In genomic region chr3:140294058-140294457, GRCh38 we compare ENCODE assay signal across 26 cellular contexts.
DNase-seq lines count a peak whose midpoint lies in the region; ATAC-seq, FAIRE-seq and TF ChIP-seq lines count a peak whose summit lies in the region.
"Had no signal": no experiment of that assay in that cellular context is flagged by ENCODE, and none has a peak within 500 bp of the region (broad histone marks: within the 10 kb centered on the region; RNA-seq: fewer than 3 reads in every experiment).

No MANE protein-coding gene starts in this region.

- FAIRE-seq in bronchial epithelial cell (lab: Jason Lieb, UNC): no peak
- no peak for FAIRE-seq in H1 (lab: Jason Lieb, UNC)
- FAIRE-seq: A204.1, GM12878, GM12892, GM18507 had no signal

- H4K5ac ChIP-seq in H1 (ENCODE audit: insufficient read length, low read depth, low read length): no peak overlapping the region

- POLR2A ChIA-PET in H1 (lab: Charles Lee; ENCODE audit: partially characterized antibody): no interaction called here

- no peak overlapping the region for H3K4me3 ChIP-seq in bronchial epithelial cell (ENCODE audit: low read depth, low read length)
- H3K4me3 ChIP-seq in H1 (ENCODE audit: extremely low read depth in 1 of 4, insufficient read depth in 2 of 4, low read depth in 3 of 4, low read length in 4 of 4): no peak overlapping the region
- no peak overlapping the region for H3K4me3 ChIP-seq in heart right ventricle
- H3K4me3 ChIP-seq: BLaER1, GM12878 had no signal

- H3K79me1 ChIP-seq in H1 (ENCODE audit: low read depth, low read length): no peaks in the 10 kb centered on the region

- no peak for TF ChIP-seq POLR2A in H1 (IDR thresholded peaks at IDR 0.05; ENCODE audit: control extremely low read depth in 1 of 2, low read depth in 2 of 2, low read length in 2 of 2)

- no peaks in the 10 kb centered on the region; the same call in 1 of the 2 replicates for H3K23me2 ChIP-seq in H1 (ENCODE audit: low read depth, low read length)

- peaks cover 0 to 15% (median 11%) of the 10 kb centered on the region in 4 experiments; a peak in 5 of 7 replicates for H3K4me1 ChIP-seq in H1 (replicated peaks in 1 of 4; ENCODE audit: control insufficient read depth in 3 of 4, insufficient read depth in 4 of 4, low read length in 3 of 4)
- H3K4me1 ChIP-seq in heart right ventricle: peaks cover 0 to 9% (median 0%) of the 10 kb centered on the region in 9 donors
- H3K4me1 ChIP-seq: BE2C, BLaER1 had no signal

- no peak overlapping the region for H2AK5ac ChIP-seq in H1 (ENCODE audit: low read depth, low read length)

- no peak overlapping the region for H2BK12ac ChIP-seq in H1 (ENCODE audit: low read depth, low read length)

- TF ChIP-seq EP300 in H1 (IDR thresholded peaks at IDR 0.05; ENCODE audit: borderline replicate concordance in 1 of 2, low read depth in 2 of 2, low read length in 2 of 2): no peak

- H3K36me3 ChIP-seq in bronchial epithelial cell (ENCODE audit: control insufficient read depth, insufficient read depth, low read length) (no peaks in the 10 kb centered on the region), H1 (ENCODE audit: control insufficient read depth in 2 of 4, insufficient read depth in 4 of 4, low read length in 3 of 4) (no peaks in the 10 kb centered on the region), heart right ventricle (no peaks in the 10 kb centered on the region)
- H3K36me3 ChIP-seq: BE2C, BLaER1 had no signal

- CTCF ChIA-PET in H1 (lab: Charles Lee; ENCODE audit: partially characterized antibody): interaction anchor here (0.6 to 0.7 kb wide), 2 partner anchors 64 to 288 kb away, joined by 4 read pairs; no protein-coding TSS in a partner anchor

- H3K9me3 ChIP-seq in H1 (ENCODE audit: insufficient read depth in 2 of 2, low read depth in 1 of 2, low read length in 1 of 2) (no peaks in the 10 kb centered on the region), heart right ventricle (no peaks in the 10 kb centered on the region)
- H3K9me3 ChIP-seq: BE2C, BLaER1 had no signal

- no peak overlapping the region for H4K8ac ChIP-seq in H1 (ENCODE audit: extremely low read depth, insufficient read depth, low read length)

- H3K23ac ChIP-seq in H1 (ENCODE audit: insufficient read length): no peak overlapping the region

- intact Hi-C loops in heart right ventricle (cut with DNase I): no loop called here

- H2BK5ac ChIP-seq in H1 (ENCODE audit: low read depth, low read length): no peak overlapping the region

- no peak overlapping the region for H3K9ac ChIP-seq in H1 (replicated peaks in 1 of 4; ENCODE audit: extremely low read depth in 1 of 4, low read depth in 3 of 4, low read length in 3 of 4)
- H3K9ac ChIP-seq: BLaER1 had no signal

- no peak overlapping the region for H2BK120ac ChIP-seq in H1 (replicated peaks; ENCODE audit: low read depth, low read length)

- no peak overlapping the region for H3K27ac ChIP-seq in H1 (ENCODE audit: low read depth, low read length)
- H3K27ac ChIP-seq in heart right ventricle: no peak overlapping the region
- H3K27ac ChIP-seq: BLaER1 had no signal

- H3K4ac ChIP-seq in H1 (replicated peaks; ENCODE audit: insufficient read length, low read depth, low read length): peak overlapping the region; percentile 53

- TF ChIP-seq RAD21 in H1 (IDR thresholded peaks at IDR 0.05 in 1 of 2, conservative IDR thresholded peaks at IDR 0.05 in 1 of 2; ENCODE audit: low read depth in 2 of 2, low read length in 2 of 2): no peak

- 89% methylated on average over 2 of the region's 2 CpGs; no CpG with 5 or more reads in 1 of the 2 experiments for WGBS in H1 (ENCODE audit: extremely low coverage in 1 of 2, insufficient coverage in 1 of 2, insufficient read length in 1 of 2, insufficient replicate concordance in 2 of 2, low coverage in 1 of 2, low lambda C conversion rate in 2 of 2, missing lambda C conversion rate in 1 of 2), 2 experiments
- WGBS in heart right ventricle, 2 donors: 78 to 79% methylated on average over 2 of the region's 2 CpGs

- no peak overlapping the region for H2BK20ac ChIP-seq in H1 (ENCODE audit: low read length)

- ATAC-seq in esophagus mucosa (peak; percentile 80), heart right ventricle (no peak)
- ATAC-seq: GM12878 had no signal

- H3K56ac ChIP-seq in H1 (replicated peaks; ENCODE audit: insufficient read length, low read depth, low read length): no peak overlapping the region

- H3K27me3 ChIP-seq in bronchial epithelial cell (ENCODE audit: control insufficient read depth, insufficient read depth, low read length) (no peaks in the 10 kb centered on the region), H1 (replicated peaks in 1 of 4; ENCODE audit: control insufficient read depth in 3 of 4, extremely low read depth in 1 of 4, insufficient read depth in 3 of 4, low read length in 3 of 4) (no peaks in the 10 kb centered on the region; a peak in 1 of 7 replicates), heart right ventricle (peaks cover 0 to 2% (median 0%) of the 10 kb centered on the region in 7 donors)
- H3K27me3 ChIP-seq: BE2C, BLaER1 had no signal

- H3K4me2 ChIP-seq in H1 (ENCODE audit: insufficient read depth in 1 of 2, low read depth in 2 of 2, low read length in 2 of 2): no peak overlapping the region
- H3K4me2 ChIP-seq: BLaER1 had no signal

- no peak overlapping the region for H3K18ac ChIP-seq in H1 (ENCODE audit: extremely low read depth, low read length)

- H3K14ac ChIP-seq in H1 (ENCODE audit: insufficient read length): no peak overlapping the region

- H2AFZ ChIP-seq in H1 (ENCODE audit: low read length): no peak overlapping the region

- H2BK15ac ChIP-seq in H1 (ENCODE audit: low read length): no peak overlapping the region

- H4K91ac ChIP-seq in H1 (replicated peaks; ENCODE audit: insufficient read length, low read length): no peak overlapping the region

- H4K20me1 ChIP-seq in H1 (replicated peaks in 1 of 2; ENCODE audit: control insufficient read depth in 1 of 2, insufficient read depth in 2 of 2, low read length in 2 of 2): no peaks in the 10 kb centered on the region
- H4K20me1 ChIP-seq: BLaER1 had no signal

- no peaks in the 10 kb centered on the region for H3K79me2 ChIP-seq in H1 (ENCODE audit: control insufficient read depth in 1 of 2, insufficient read depth in 2 of 2, low read length in 2 of 2)

- DNase-seq in bronchial epithelial cell (ENCODE audit: low read depth) (peak; percentile 68), H1 (ENCODE audit: low read depth in 1 of 2, low spot score in 2 of 2) (no peak), heart right ventricle (no peak), NCI-H774 (lab: John Stamatoyannopoulos, UW) (no peak)
- no peak for DNase-seq in activated T-cell treated with anti-CD3 and anti-CD28 coated beads, Interleukin-2, amount 50 U/mL, for 48 hours
- DNase-seq: 8988T; ACHN; BE2C; C1 segment of cervical spinal cord; CD4-positive, alpha-beta memory T cell; CD4-positive, CD25-positive, alpha-beta regulatory T cell; CD8-positive, alpha-beta memory T cell; COR-L47; DMS 273 treated with DMSO at 0.1 percent for 48 hours; DMS153; DMS53; DMS79; DND-41; EL; GDM1 had no signal

- TF ChIP-seq CTCF in bronchial epithelial cell (IDR thresholded peaks at IDR 0.05; ENCODE audit: insufficient read depth, low read length, severe bottlenecking): no peak
- TF ChIP-seq CTCF in H1 (IDR thresholded peaks at IDR 0.05; ENCODE audit: control extremely low read depth in 1 of 3, insufficient read depth in 1 of 3, low read depth in 1 of 3, low read length in 3 of 3): no peak
- TF ChIP-seq CTCF in heart right ventricle (IDR thresholded peaks at IDR 0.05): no peak

TF ChIP-seq in H1, 55 proteins besides CTCF, POLR2A, EP300 and RAD21:
- TF ChIP-seq TAF1 (IDR thresholded peaks at IDR 0.05; ENCODE audit: low read depth, low read length): no peak
- TF ChIP-seq SP2 (IDR thresholded peaks at IDR 0.05; ENCODE audit: low read length): no peak
- no peak for TF ChIP-seq KDM1A (IDR thresholded peaks at IDR 0.05; ENCODE audit: borderline replicate concordance, low read length)
- TF ChIP-seq HDAC2 (IDR thresholded peaks at IDR 0.05; ENCODE audit: borderline replicate concordance in 1 of 2, low read depth in 2 of 2, low read length in 2 of 2): no peak
- TF ChIP-seq, protein P1, sequence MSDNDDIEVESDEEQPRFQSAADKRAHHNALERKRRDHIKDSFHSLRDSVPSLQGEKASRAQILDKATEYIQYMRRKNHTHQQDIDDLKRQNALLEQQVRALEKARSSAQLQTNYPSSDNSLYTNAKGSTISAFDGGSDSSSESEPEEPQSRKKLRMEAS (IDR thresholded peaks at IDR 0.05): no peak
- TF ChIP-seq SP1 (IDR thresholded peaks at IDR 0.05; ENCODE audit: low read depth, low read length): no peak
